1 cellular context compared by ENCODE assay signal in the genomic region with DNA sequence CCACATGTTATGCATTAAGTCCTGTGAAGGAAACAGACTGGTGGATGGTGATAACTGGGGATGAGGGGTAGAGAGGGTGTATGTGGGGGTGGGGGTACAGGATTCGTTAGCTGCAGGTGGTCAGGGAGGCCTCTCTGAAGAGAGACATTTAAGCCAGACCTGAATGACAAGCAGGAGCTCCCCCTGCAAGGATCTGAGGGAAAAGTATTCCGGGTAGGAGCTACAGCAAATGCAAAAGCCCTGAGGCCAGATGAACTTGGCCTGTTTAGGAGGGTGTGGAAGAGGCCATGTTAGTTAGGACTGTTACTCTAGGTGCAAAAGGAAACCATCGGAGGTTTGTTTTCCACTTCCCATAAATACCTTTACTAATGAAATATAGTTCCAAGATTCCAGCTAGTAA.
TF ChIP-seq lines count a peak whose summit lies in the region.

No MANE protein-coding gene starts in this region.

TF ChIP-seq in H1, 55 proteins besides CTCF, POLR2A, EP300 and RAD21:
- TF ChIP-seq, protein P1, sequence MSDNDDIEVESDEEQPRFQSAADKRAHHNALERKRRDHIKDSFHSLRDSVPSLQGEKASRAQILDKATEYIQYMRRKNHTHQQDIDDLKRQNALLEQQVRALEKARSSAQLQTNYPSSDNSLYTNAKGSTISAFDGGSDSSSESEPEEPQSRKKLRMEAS (IDR thresholded peaks at IDR 0.05), result no peak
- TF ChIP-seq HDAC2 (IDR thresholded peaks at IDR 0.05; ENCODE audit: borderline replicate concordance in 1 of 2, low read depth in 2 of 2, low read length in 2 of 2) (0 out of 4 replicates have a peak, but pooled peaks of 1 of the 2 experiments have one; percentile 15), KDM1A (IDR thresholded peaks at IDR 0.05; ENCODE audit: borderline replicate concordance, low read length) (peak; percentile 47; the same call in 1 of the 2 replicates)
